11 cellular contexts compared by ENCODE assay signal in the genomic region with DNA sequence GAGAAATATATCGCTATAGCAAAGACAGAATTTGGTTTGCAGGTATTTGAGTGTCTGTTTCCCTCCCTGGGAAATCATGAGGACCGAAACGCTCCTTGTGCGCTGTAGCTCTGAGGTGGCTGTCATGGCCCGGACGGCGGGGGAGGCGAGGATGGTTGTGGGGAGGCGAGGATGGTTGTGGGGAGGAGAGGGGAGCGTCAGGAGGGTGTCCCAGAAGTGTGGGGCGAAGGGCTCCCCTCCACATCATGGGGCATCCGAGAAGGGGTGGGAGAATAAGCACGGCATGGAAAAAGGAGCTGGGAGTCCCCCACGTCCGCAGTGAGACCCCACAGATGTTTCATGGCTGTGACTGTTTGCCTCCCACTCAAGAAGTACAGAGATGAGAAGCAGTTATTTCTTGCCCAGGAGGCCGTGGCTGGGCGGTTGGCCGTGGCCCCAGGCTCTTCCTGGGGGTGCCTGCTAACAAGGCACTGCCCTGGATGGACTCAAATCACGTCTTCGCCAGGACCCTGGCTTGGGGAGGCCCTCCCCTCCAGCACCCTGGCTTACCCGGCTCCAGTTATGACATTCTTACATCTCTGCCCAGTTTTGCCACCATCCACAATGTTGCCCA. TPM values are rescaled to one million over a fixed set of nuclear protein-coding genes. Genes with fewer than 3 reads are reported as not detected.
A peak's percentile ranks its signal among the peaks of the same experiment; 100 is the strongest.
DNase-seq lines count a peak whose midpoint lies in the region; ATAC-seq, FAIRE-seq and TF ChIP-seq lines count a peak whose summit lies in the region.
"Had no signal": no experiment of that assay in that cellular context is flagged by ENCODE, and none has a peak within 500 bp of the region (broad histone marks: within the 10 kb centered on the region; RNA-seq: fewer than 3 reads in every experiment).

No MANE protein-coding gene starts in this region.

- peak overlapping the region; percentile 82 for H3K4me3 ChIP-seq in BLaER1
- peak overlapping the region; percentile 56 for H3K4me3 ChIP-seq in MG63
- H3K4me3 ChIP-seq in psoas muscle: peak overlapping the region; percentile 67

- H3K36me3 Mint-ChIP-seq in endothelial cell (ENCODE audit: low read depth, unreplicated experiment): no peaks in the 10 kb centered on the region

- no peak for FAIRE-seq in GM12892 (lab: Jason Lieb, UNC)
- FAIRE-seq: G401.6 had no signal

- WGBS in psoas muscle, 3 donors: 86 to 89% (median 88%) methylated on average over 21 of the region's 21 CpGs

- H3K27ac Mint-ChIP-seq in endothelial cell (ENCODE audit: unreplicated experiment): peak overlapping the region; percentile 49

- TF ChIP-seq CTCF in endothelial cell (IDR thresholded peaks at IDR 0.05; ENCODE audit: unreplicated experiment) (no peak), psoas muscle (IDR thresholded peaks at IDR 0.05) (no peak), GM13976 (IDR thresholded peaks at IDR 0.05; ENCODE audit: borderline replicate concordance, control extremely low read depth, extremely low read depth, insufficient read depth, missing control alignments) (no peak)

- peaks cover 22% of the 10 kb centered on the region for H3K27me3 Mint-ChIP-seq in endothelial cell (ENCODE audit: unreplicated experiment)

- DNase-seq in MG63 (no peak), endothelial cell (ENCODE audit: low spot score) (no peak), psoas muscle (no peak), GM13976 (ENCODE audit: low spot score) (no peak), pons (ENCODE audit: low spot score) (no peak), GM12892 (ENCODE audit: insufficient read length) (no peak)
- DNase-seq in stimulated activated CD4-positive, alpha-beta T cell treated with anti-CD3 and anti-CD28 coated beads, Interleukin-2, amount 100 ng/mL, for 48 hours: no peak
- DNase-seq: KG1, NCI-H446 treated with DMSO at 0.1 percent for 48 hours had no signal

- intact Hi-C loops in psoas muscle (cut with DNase I): loop anchor here in 1 of 2 donors (10.0 kb wide), 1 partner anchor 49 kb away; no protein-coding TSS in a partner anchor

- H3K27me3 ChIP-seq in BLaER1 (no peaks in the 10 kb centered on the region), MG63 (no peaks in the 10 kb centered on the region), psoas muscle (ENCODE audit: insufficient read depth in 3 of 3, low read length in 2 of 3) (peaks cover 0 to 15% (median 2%) of the 10 kb centered on the region in 3 donors)

- H3K9ac ChIP-seq in BLaER1: peak overlapping the region; percentile 83; the same call in 1 of the 2 replicates

- H3K36me3 ChIP-seq in BLaER1 (no peaks in the 10 kb centered on the region), MG63 (no peaks in the 10 kb centered on the region), psoas muscle (ENCODE audit: insufficient read depth in 1 of 2, low read depth in 1 of 2) (no peaks in the 10 kb centered on the region)

- H3K4me1 ChIP-seq in BLaER1 (peaks cover 50% of the 10 kb centered on the region), psoas muscle (peaks cover 19% of the 10 kb centered on the region)

- ATAC-seq in psoas muscle: no peak

- H3K27ac ChIP-seq in BLaER1: peak overlapping the region; percentile 85; the same call in 1 of the 2 replicates
- no peak overlapping the region for H3K27ac ChIP-seq in psoas muscle

- H3K4me1 Mint-ChIP-seq in endothelial cell (ENCODE audit: unreplicated experiment): peaks cover 2% of the 10 kb centered on the region

- in situ Hi-C loops in GM13976 (cut with MboI; ENCODE audit: low sequenced_read_pairs, unreplicated experiment): no loop called here

- H3K9me3 ChIP-seq in BLaER1 (no peaks in the 10 kb centered on the region), MG63 (no peaks in the 10 kb centered on the region), psoas muscle (no peaks in the 10 kb centered on the region)

- TF ChIP-seq POLR2A in GM12892 (IDR thresholded peaks at IDR 0.05; ENCODE audit: low read depth, low read length): no peak

- peak overlapping the region; percentile 97 for H3K4me2 ChIP-seq in BLaER1

- H4K20me1 ChIP-seq in BLaER1: peaks cover 12% of the 10 kb centered on the region; the same call in 1 of the 2 replicates

- H3K4me3 Mint-ChIP-seq in endothelial cell (ENCODE audit: unreplicated experiment): peak overlapping the region; percentile 86

- no peaks in the 10 kb centered on the region for H3K9me3 Mint-ChIP-seq in endothelial cell (ENCODE audit: unreplicated experiment)

RNA-seq across cellular contexts. Expression of a gene that starts 0.9 kb away (rescaled TPM):
- 1.5 and 2.1 TPM in 2 replicates for total RNA-seq in MG63 (2014; rRNA removed; shearing (Covaris generic); ENCODE audit: low replicate concordance)
- total RNA-seq in endothelial cell (ENCODE audit: unreplicated experiment) (0.13 TPM), psoas muscle (under 1 TPM; 0.27 to 0.59 (median 0.44) TPM)
- under 1 TPM; 0.08 to 0.60 (median 0.14) TPM for polyA plus RNA-seq in psoas muscle
- 0.11 TPM for polyA plus RNA-seq in GM12892 (2012; ENCODE audit: missing spikeins)
